In the genomic region with DNA sequence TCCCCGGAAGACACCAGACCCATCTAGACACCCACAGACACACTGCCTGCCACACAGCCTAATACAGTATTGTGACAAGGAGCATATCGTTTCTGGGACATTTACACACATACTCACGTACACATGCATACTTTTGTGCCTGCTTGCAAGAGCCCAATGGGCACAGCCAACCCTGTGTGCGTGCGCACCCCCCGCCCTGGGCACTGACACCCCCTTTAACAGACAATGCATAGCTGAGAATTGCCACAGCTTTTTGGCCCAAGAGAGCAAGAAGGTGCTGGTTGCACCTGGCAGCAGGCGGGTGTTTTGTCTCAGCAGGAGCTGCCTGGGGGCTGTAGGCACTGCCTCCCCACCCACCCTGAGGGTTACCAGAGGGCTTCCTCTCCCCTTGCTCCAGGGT, we compare ENCODE assay signal across 28 cellular contexts. TPM values are rescaled to one million over a fixed set of nuclear protein-coding genes. Genes with fewer than 3 reads are reported as not detected.
DNase-seq lines count a peak whose midpoint lies in the region; ATAC-seq, FAIRE-seq and TF ChIP-seq lines count a peak whose summit lies in the region.
"Had no signal": no experiment of that assay in that cellular context is flagged by ENCODE, and none has a peak within 500 bp of the region (broad histone marks: within the 10 kb centered on the region; RNA-seq: fewer than 3 reads in every experiment).

No MANE protein-coding gene starts in this region.

- H3K9me3 ChIP-seq in transverse colon, result no peaks in the 10 kb centered on the region
- H3K9me3 ChIP-seq: BE2C, heart right ventricle, Peyer's patch, thyroid gland had no signal

- TF ChIP-seq EP300 in transverse colon (IDR thresholded peaks at IDR 0.05; ENCODE audit: low read depth), result no peak

- no peak overlapping the region for H3K4me3 ChIP-seq in transverse colon
- H3K4me3 ChIP-seq: GM23248, heart right ventricle, Peyer's patch, thyroid gland had no signal

- no peak for DNase-seq in stimulated activated naive CD8-positive, alpha-beta T cell treated with anti-CD3 and anti-CD28 coated beads, Interleukin-15, amount 100 ng/mL, for 72 hours
- DNase-seq in astrocyte of the hippocampus (ENCODE audit: low read depth, low spot score) (peak; percentile 0), neural crest cell (ENCODE audit: low read depth, low spot score) (no peak), iPS-NIHi7 (ENCODE audit: extremely low spot score) (no peak), NCI-H2171 (lab: John Stamatoyannopoulos, UW) (no peak), GM19239 (ENCODE audit: insufficient read length, low spot score) (no peak), transverse colon (no peak)
- DNase-seq: activated naive CD4-positive, alpha-beta T cell treated with Interleukin-2 at 50 U/mL for 16 hours; activated T-cell treated with anti-CD3 and anti-CD28 coated beads, Interleukin-2, amount 50 U/mL, for 72 hours; anterior cingulate cortex; BE2C; caudate nucleus; foreskin fibroblast; GM23248; heart right ventricle; NCI-H1092; NCI-H187 treated with DMSO at 0.1 percent for 48 hours; NCI-H2227 treated with DMSO at 0.1 percent for 48 hours; NCI-H69; occipital lobe; SIG-M5; stimulated activated naive CD8-positive, alpha-beta T cell treated with anti-CD3 and anti-CD28 coated beads, Interleukin-15, Interleukin-2, amounts not matched to agents 100 U/mL and 50 U/mL, for 24 hours; T1000; thyroid gland had no signal

- H3K27ac Mint-ChIP-seq in stimulated activated naive CD8-positive, alpha-beta T cell treated with anti-CD3 and anti-CD28 coated beads, Interleukin-15, Interleukin-2, amounts not matched to agents 100 ng/mL and 50 ng/mL, for 24 hours, result peak overlapping the region; percentile 34
- H3K27ac Mint-ChIP-seq in stimulated activated naive CD8-positive, alpha-beta T cell treated with anti-CD3 and anti-CD28 coated beads, Interleukin-15, amount 100 ng/mL, for 72 hours, result no peak overlapping the region
- H3K27ac Mint-ChIP-seq in neural crest cell (ENCODE audit: unreplicated experiment), result no peak overlapping the region
- H3K27ac Mint-ChIP-seq: activated T-cell treated with anti-CD3 and anti-CD28 coated beads, Interleukin-2, amount 50 U/mL, for 72 hours; WTC11 had no signal

- FAIRE-seq in GM19239 (lab: Jason Lieb, UNC), result no peak

- peaks cover under 1% of the 10 kb centered on the region for H3K36me3 Mint-ChIP-seq in stimulated activated naive CD8-positive, alpha-beta T cell treated with anti-CD3 and anti-CD28 coated beads, Interleukin-15, Interleukin-2, amounts not matched to agents 100 ng/mL and 50 ng/mL, for 24 hours (ENCODE audit: low read depth)
- H3K36me3 Mint-ChIP-seq in neural crest cell (ENCODE audit: low read depth), result peaks cover 7% of the 10 kb centered on the region

- H3K27ac ChIP-seq in transverse colon, result no peak overlapping the region
- H3K27ac ChIP-seq: GM23248, heart right ventricle, Peyer's patch, thyroid gland had no signal

- TF ChIP-seq CTCF in neural crest cell (conservative IDR thresholded peaks at IDR 0.05) (no peak), transverse colon (IDR thresholded peaks at IDR 0.05) (no peak)

- peaks cover 10% of the 10 kb centered on the region for H3K27me3 Mint-ChIP-seq in stimulated activated naive CD8-positive, alpha-beta T cell treated with anti-CD3 and anti-CD28 coated beads, Interleukin-15, Interleukin-2, amounts not matched to agents 100 ng/mL and 50 ng/mL, for 24 hours
- H3K27me3 Mint-ChIP-seq in stimulated activated naive CD8-positive, alpha-beta T cell treated with anti-CD3 and anti-CD28 coated beads, Interleukin-15, amount 100 ng/mL, for 72 hours, result peaks cover 10% of the 10 kb centered on the region
- H3K27me3 Mint-ChIP-seq in neural crest cell (ENCODE audit: low read depth), result peaks cover 74% of the 10 kb centered on the region

- no peak overlapping the region for H3K4me3 Mint-ChIP-seq in stimulated activated naive CD8-positive, alpha-beta T cell treated with anti-CD3 and anti-CD28 coated beads, Interleukin-15, Interleukin-2, amounts not matched to agents 100 ng/mL and 50 ng/mL, for 24 hours
- H3K4me3 Mint-ChIP-seq in stimulated activated naive CD8-positive, alpha-beta T cell treated with anti-CD3 and anti-CD28 coated beads, Interleukin-15, amount 100 ng/mL, for 72 hours, result no peak overlapping the region
- peak overlapping the region; percentile 72 for H3K4me3 Mint-ChIP-seq in neural crest cell

- no peak for TF ChIP-seq POLR2A in transverse colon (IDR thresholded peaks at IDR 0.05)

- intact Hi-C loops in transverse colon (cut with DNase I; ENCODE audit: low total_unique reads), result no loop called here

- peaks cover 0 to 20% (median 9%) of the 10 kb centered on the region in 4 donors for H3K4me1 ChIP-seq in transverse colon
- H3K4me1 ChIP-seq: BE2C had no signal

- peaks cover 7% of the 10 kb centered on the region for H3K4me1 Mint-ChIP-seq in stimulated activated naive CD8-positive, alpha-beta T cell treated with anti-CD3 and anti-CD28 coated beads, Interleukin-15, Interleukin-2, amounts not matched to agents 100 ng/mL and 50 ng/mL, for 24 hours (ENCODE audit: low read depth)
- H3K4me1 Mint-ChIP-seq in stimulated activated naive CD8-positive, alpha-beta T cell treated with anti-CD3 and anti-CD28 coated beads, Interleukin-15, amount 100 ng/mL, for 72 hours, result peaks cover 11% of the 10 kb centered on the region
- H3K4me1 Mint-ChIP-seq in neural crest cell, result peaks cover 8% of the 10 kb centered on the region

- in situ Hi-C loops in transverse colon (cut with MboI; ENCODE audit: low pct_ligation_motif_present in 1 of 4, low pct_unique_long_range_greater_than_20kb in 1 of 4, low sequenced_read_pairs in 3 of 4), result loop anchor here in 1 of 4 donors (25.0 kb wide), 1 partner anchor 94 kb away; no protein-coding TSS in a partner anchor

- WGBS in transverse colon (ENCODE audit: low coverage in 1 of 2), 2 donors, result 90% methylated on average over 7 of the region's 7 CpGs; no CpG with 5 or more reads in 1 of the 2 donors

- no peaks in the 10 kb centered on the region for H3K36me3 ChIP-seq in transverse colon
- H3K36me3 ChIP-seq: BE2C, Peyer's patch, thyroid gland had no signal

- ATAC-seq in stimulated activated naive CD8-positive, alpha-beta T cell treated with anti-CD3 and anti-CD28 coated beads, Interleukin-15, amount 100 ng/mL, for 72 hours, result no peak
- ATAC-seq: activated T-cell treated with anti-CD3 and anti-CD28 coated beads, Interleukin-2, amount 50 U/mL, for 72 hours; heart right ventricle; stimulated activated naive CD8-positive, alpha-beta T cell treated with anti-CD3 and anti-CD28 coated beads, Interleukin-15, Interleukin-2, amounts not matched to agents 100 U/mL and 50 U/mL, for 24 hours; WTC11 had no signal

- no peaks in the 10 kb centered on the region for H3K9me3 Mint-ChIP-seq in stimulated activated naive CD8-positive, alpha-beta T cell treated with anti-CD3 and anti-CD28 coated beads, Interleukin-15, Interleukin-2, amounts not matched to agents 100 ng/mL and 50 ng/mL, for 24 hours
- no peaks in the 10 kb centered on the region for H3K9me3 Mint-ChIP-seq in stimulated activated naive CD8-positive, alpha-beta T cell treated with anti-CD3 and anti-CD28 coated beads, Interleukin-15, amount 100 ng/mL, for 72 hours
- no peaks in the 10 kb centered on the region for H3K9me3 Mint-ChIP-seq in neural crest cell
- H3K9me3 Mint-ChIP-seq: activated T-cell treated with anti-CD3 and anti-CD28 coated beads, Interleukin-2, amount 50 U/mL, for 72 hours; WTC11 had no signal

- H3K27me3 ChIP-seq in transverse colon, result no peaks in the 10 kb centered on the region
- H3K27me3 ChIP-seq: BE2C, Peyer's patch, thyroid gland had no signal

RNA-seq across cellular contexts. Expression of a gene that starts 1.7 kb away (rescaled TPM):
- total RNA-seq in neural crest cell (0.23 and 0.68 TPM in 2 replicates), transverse colon (10 to 100 TPM; 25.4 to 53.1 (median 29.3) TPM)

RNA-seq across cellular contexts. Expression of a gene that starts 24.2 kb away (rescaled TPM):
- total RNA-seq in neural crest cell (not detected in 2 replicates), transverse colon (under 1 TPM in 2 of 4 donors, not detected in 2; 0.27 to 0.32 TPM)
- total RNA-seq: Daoy, GM23248, occipital lobe had no signal

RNA-seq across cellular contexts. Expression of a gene that starts 36.5 kb away (rescaled TPM):
- total RNA-seq in neural crest cell (26.0 and 26.4 TPM in 2 replicates), transverse colon (10 to 100 TPM; 28.6 to 55.0 (median 33.6) TPM)

RNA-seq across cellular contexts. Expression of a gene that starts 47.9 kb away (rescaled TPM):
- 77.3 and 82.8 TPM in 2 replicates for total RNA-seq in neural crest cell
- 10 to 100 TPM; 57.9 to 87.9 (median 75.9) TPM for total RNA-seq in transverse colon

RNA-seq across cellular contexts. Expression of a gene that starts 55.2 kb away (rescaled TPM):
- total RNA-seq in neural crest cell (670 and 679 TPM in 2 replicates), transverse colon (100 to 1,000 TPM; 181 to 444 (median 317) TPM)

Comparison
In these comparisons a context has a peak if more than half of its experiments do, and no peak if none do; other contexts are left out.
1. RNA of a gene that starts 1.7 kb away (total RNA-seq): 25.4 to 53.1 TPM in transverse colon; 0.23 to 0.68 TPM in neural crest cell; every median in the first group is over 10 times any median in the second.